In the genomic region with DNA sequence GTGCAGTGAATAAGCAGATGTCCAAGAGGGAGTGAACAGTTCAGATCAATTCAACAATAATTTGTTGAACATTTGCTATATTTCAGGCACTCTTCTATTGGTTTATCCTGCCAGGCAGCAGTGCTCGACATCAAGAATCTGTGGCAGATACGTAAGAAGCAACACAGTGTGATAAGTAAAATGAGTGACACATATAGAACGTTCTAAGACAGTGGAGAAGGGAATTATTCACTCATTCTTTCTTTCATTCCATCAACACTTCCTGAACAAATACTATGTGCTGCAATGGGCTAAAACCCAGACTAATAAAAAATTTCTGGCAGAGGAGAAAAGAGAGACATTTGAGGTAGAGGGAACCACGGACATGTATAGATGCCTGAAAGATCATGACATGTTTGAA, we compare ENCODE assay signal across 24 cellular contexts.
"Had no signal": no experiment of that assay in that cellular context is flagged by ENCODE, and none has a peak within 500 bp of the region (broad histone marks: within the 10 kb centered on the region; RNA-seq: fewer than 3 reads in every experiment).

No MANE protein-coding gene starts in this region.

- ATAC-seq: HepG2, Right ventricle myocardium inferior, SK-N-SH treated with all-trans-retinoic acid at 6 μM for 48 hours had no signal

- H3K27ac ChIP-seq: PC-9, Peyer's patch, SJCRH30 had no signal

- H3K4me3 ChIP-seq: PC-9, Peyer's patch, SJCRH30 had no signal

- H3K4me2 ChIP-seq: PC-9 had no signal

- H3K4me1 ChIP-seq: Peyer's patch, SJCRH30 had no signal

- H2AFZ ChIP-seq: PC-9 had no signal

- H3K27me3 ChIP-seq: Peyer's patch, SJCRH30 had no signal

- H3K9me3 ChIP-seq: Peyer's patch, SJCRH30 had no signal

- H3K36me3 ChIP-seq: Peyer's patch, SJCRH30 had no signal

- DNase-seq: IMR-90, Karpas-422, KG1, MM.1S, NCI-H1092 treated with DMSO at 0.1 percent for 48 hours, NCI-H1436, NCI-H1694 treated with DMSO at 0.1 percent for 48 hours, NCI-H1930, NCI-H2081, NCI-H2107, NCI-H2171, NCI-H226, NCI-H446, NCI-H510A, NCI-H524 treated with DMSO at 0.1 percent for 48 hours, NCI-H69, NCI-H774, PC-9, Peyer's patch, SHP77 treated with DMSO at 0.1 percent for 48 hours, SJCRH30 had no signal
